In genomic region chr6:100612101-100612500, GRCh38 we compare ENCODE assay signal across 25 cellular contexts.
"Had no signal": no experiment of that assay in that cellular context is flagged by ENCODE, and none has a peak within 500 bp of the region (broad histone marks: within the 10 kb centered on the region; RNA-seq: fewer than 3 reads in every experiment).

No MANE protein-coding gene starts in this region.

- H3K4me1 ChIP-seq: colonic mucosa, esophagus squamous epithelium, gastroesophageal sphincter, prostate gland, sigmoid colon, stomach, thyroid gland, upper lobe of left lung had no signal

- H3K4me3 ChIP-seq: colonic mucosa, esophagus squamous epithelium, gastroesophageal sphincter, ovary, prostate gland, sigmoid colon, stomach, thyroid gland, upper lobe of left lung had no signal

- H3K36me3 ChIP-seq: colonic mucosa, ovary, prostate gland, sigmoid colon, thyroid gland had no signal

- ATAC-seq: activated CD8-positive, alpha-beta T cell treated with anti-CD3 and anti-CD28 coated beads for 36 hours; gastroesophageal sphincter; left cardiac atrium; naive thymus-derived CD4-positive, alpha-beta T cell; stimulated activated naive B cell treated with anti-CD40 and anti-IgM and Interleukin-4, amounts not matched to agents 10 μg/mL and 1 μg/mL and 100 μg/mL, for 72 hours had no signal

- H3K27me3 ChIP-seq: colonic mucosa, esophagus squamous epithelium, gastroesophageal sphincter, ovary, sigmoid colon, stomach, thyroid gland, upper lobe of left lung had no signal

- H3K27ac ChIP-seq: colonic mucosa, epithelial cell of prostate, esophagus squamous epithelium, gastroesophageal sphincter, ovary, prostate gland, sigmoid colon, stomach, thyroid gland, upper lobe of left lung had no signal

- DNase-seq: activated CD4-positive, alpha-beta T cell treated with anti-CD3 and anti-CD28 coated beads for 1 hour; activated CD4-positive, alpha-beta T cell treated with anti-CD3 and anti-CD28 coated beads, Interleukin-2, amount 10 ng/mL, durations not matched to agents 7 days and 5 days; activated CD8-positive, alpha-beta T cell treated with anti-CD3 and anti-CD28 coated beads for 36 hours; activated naive CD4-positive, alpha-beta T cell treated with Interleukin-2 at 50 U/mL for 16 hours; activated T-cell treated with anti-CD3 and anti-CD28 coated beads, Interleukin-2, amount 50 U/mL, for 48 hours; colonic mucosa; effector CD8-positive, alpha-beta T cell; esophagus squamous epithelium; head of caudate nucleus; hippocampal formation; left cardiac atrium; mammary epithelial cell; naive thymus-derived CD4-positive, alpha-beta T cell; ovary; retina; sigmoid colon; small intestine; stimulated activated naive B cell treated with anti-CD40 and anti-IgM and Interleukin-4, amounts not matched to agents 10 μg/mL and 1 μg/mL and 100 μg/mL, for 72 hours; stomach; T-helper 2 cell; thyroid gland; upper lobe of left lung had no signal

- H3K9me3 ChIP-seq: colonic mucosa, esophagus squamous epithelium, gastroesophageal sphincter, ovary, prostate gland, sigmoid colon, stomach, thyroid gland, upper lobe of left lung had no signal
